In the genomic region with DNA sequence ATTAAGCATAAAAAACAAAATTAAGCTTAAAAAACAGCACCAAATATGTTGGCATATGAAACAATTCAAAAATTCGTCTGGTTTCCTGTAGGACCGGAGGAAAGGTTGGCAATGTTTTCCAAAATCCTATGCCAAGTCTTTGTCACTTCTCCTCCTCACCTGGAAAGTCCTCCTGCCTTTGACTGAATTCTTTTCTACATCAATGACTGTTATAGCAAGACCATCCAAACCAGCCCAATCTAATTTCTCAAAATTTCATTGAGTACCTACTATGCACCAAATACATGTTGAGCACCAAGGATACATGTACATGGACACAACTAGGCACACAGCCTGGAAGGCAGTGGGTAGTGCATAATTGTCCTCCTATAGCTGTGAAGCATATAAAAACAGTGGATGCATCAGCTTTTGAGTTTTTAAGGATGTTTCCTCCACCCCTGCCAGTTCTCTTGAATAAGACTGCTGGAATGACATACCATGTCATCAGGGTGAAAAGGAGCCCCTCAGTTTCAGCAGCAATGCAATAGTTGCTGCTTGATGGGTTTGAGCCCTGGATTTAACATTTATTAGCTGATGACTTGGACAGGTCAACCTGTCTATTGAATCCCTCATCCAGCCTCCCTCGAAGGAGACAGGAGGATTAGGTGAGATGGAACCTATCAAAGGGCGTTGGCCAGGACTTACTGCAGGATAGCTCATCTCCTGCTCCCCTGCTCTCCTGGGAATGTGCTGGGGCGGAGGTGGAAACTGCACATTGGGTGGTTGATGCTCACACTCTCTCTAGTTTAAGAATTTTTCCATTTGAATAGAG, we compare ENCODE assay signal across 1 cellular context.
TF ChIP-seq lines count a peak whose summit lies in the region.

No MANE protein-coding gene starts in this region.

TF ChIP-seq in HepG2, 621 proteins besides CTCF, POLR2A, EP300 and RAD21 (continued from another document):
- TF ChIP-seq SOX6 (IDR thresholded peaks at IDR 0.05), result no peak
- TF ChIP-seq SOX6 (CRISPR knock-in tag; IDR thresholded peaks at IDR 0.05), result no peak
- TF ChIP-seq ZMAT5 (CRISPR knock-in tag; IDR thresholded peaks at IDR 0.05; ENCODE audit: borderline replicate concordance, low read depth), result no peak
- TF ChIP-seq, protein P1, sequence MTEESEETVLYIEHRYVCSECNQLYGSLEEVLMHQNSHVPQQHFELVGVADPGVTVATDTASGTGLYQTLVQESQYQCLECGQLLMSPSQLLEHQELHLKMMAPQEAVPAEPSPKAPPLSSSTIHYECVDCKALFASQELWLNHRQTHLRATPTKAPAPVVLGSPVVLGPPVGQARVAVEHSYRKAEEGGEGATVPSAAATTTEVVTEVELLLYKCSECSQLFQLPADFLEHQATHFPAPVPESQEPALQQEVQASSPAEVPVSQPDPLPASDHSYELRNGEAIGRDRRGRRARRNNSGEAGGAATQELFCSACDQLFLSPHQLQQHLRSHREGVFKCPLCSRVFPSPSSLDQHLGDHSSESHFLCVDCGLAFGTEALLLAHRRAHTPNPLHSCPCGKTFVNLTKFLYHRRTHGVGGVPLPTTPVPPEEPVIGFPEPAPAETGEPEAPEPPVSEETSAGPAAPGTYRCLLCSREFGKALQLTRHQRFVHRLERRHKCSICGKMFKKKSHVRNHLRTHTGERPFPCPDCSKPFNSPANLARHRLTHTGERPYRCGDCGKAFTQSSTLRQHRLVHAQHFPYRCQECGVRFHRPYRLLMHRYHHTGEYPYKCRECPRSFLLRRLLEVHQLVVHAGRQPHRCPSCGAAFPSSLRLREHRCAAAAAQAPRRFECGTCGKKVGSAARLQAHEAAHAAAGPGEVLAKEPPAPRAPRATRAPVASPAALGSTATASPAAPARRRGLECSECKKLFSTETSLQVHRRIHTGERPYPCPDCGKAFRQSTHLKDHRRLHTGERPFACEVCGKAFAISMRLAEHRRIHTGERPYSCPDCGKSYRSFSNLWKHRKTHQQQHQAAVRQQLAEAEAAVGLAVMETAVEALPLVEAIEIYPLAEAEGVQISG (CRISPR knock-in tag; IDR thresholded peaks at IDR 0.05), result 0 out of 2 replicates have a peak, but pooled peaks have one; percentile 10
- no peak for TF ChIP-seq ZFP36 (IDR thresholded peaks at IDR 0.05; ENCODE audit: borderline replicate concordance, low read depth, low read length, partially characterized antibody)
- TF ChIP-seq TCF7L2 (IDR thresholded peaks at IDR 0.05; ENCODE audit: low read depth, low read length), result no peak
- TF ChIP-seq CENPX (CRISPR knock-in tag; IDR thresholded peaks at IDR 0.05), result no peak
- TF ChIP-seq ZBTB21 (CRISPR knock-in tag; IDR thresholded peaks at IDR 0.05), result no peak
- TF ChIP-seq ZSCAN30 (CRISPR knock-in tag; IDR thresholded peaks at IDR 0.05), result no peak
- TF ChIP-seq POLR2AphosphoS5 (IDR thresholded peaks at IDR 0.05; ENCODE audit: low read depth, low read length), result peak; percentile 73
- no peak for TF ChIP-seq ZNF552 (CRISPR knock-in tag; IDR thresholded peaks at IDR 0.05; ENCODE audit: borderline replicate concordance)
- no peak for TF ChIP-seq ZNF362 (CRISPR knock-in tag; IDR thresholded peaks at IDR 0.05; ENCODE audit: borderline replicate concordance)
- TF ChIP-seq IRX3 (CRISPR knock-in tag; IDR thresholded peaks at IDR 0.05; ENCODE audit: borderline replicate concordance, low read depth), result peak; percentile 22; the same call in 1 of the 2 replicates
- no peak for TF ChIP-seq ZBTB14 (CRISPR knock-in tag; IDR thresholded peaks at IDR 0.05)
- peak; percentile 73 for TF ChIP-seq PAF1 (CRISPR knock-in tag; IDR thresholded peaks at IDR 0.05)
- peak; percentile 21; the same call in 1 of the 2 replicates for TF ChIP-seq IRF9 (CRISPR knock-in tag; IDR thresholded peaks at IDR 0.05; ENCODE audit: borderline replicate concordance)
- TF ChIP-seq NR2C2 (CRISPR knock-in tag; IDR thresholded peaks at IDR 0.05; ENCODE audit: borderline replicate concordance), result no peak
- no peak for TF ChIP-seq ZNF572 (CRISPR knock-in tag; IDR thresholded peaks at IDR 0.05)
- 0 out of 2 replicates have a peak, but pooled peaks have one; percentile 53 for TF ChIP-seq ATF7-NPFF (CRISPR knock-in tag; IDR thresholded peaks at IDR 0.05; ENCODE audit: low read depth)
- TF ChIP-seq YEATS2 (CRISPR knock-in tag; IDR thresholded peaks at IDR 0.05; ENCODE audit: borderline replicate concordance), result no peak
- no peak for TF ChIP-seq ZNF781 (CRISPR knock-in tag; IDR thresholded peaks at IDR 0.05; ENCODE audit: borderline replicate concordance, not compliant biosample characterization)
- no peak for TF ChIP-seq ZNF484 (CRISPR knock-in tag; IDR thresholded peaks at IDR 0.05; ENCODE audit: borderline replicate concordance, low read depth)
- no peak for TF ChIP-seq ZNF343 (CRISPR knock-in tag; IDR thresholded peaks at IDR 0.05)
- 0 out of 2 replicates have a peak, but pooled peaks have one; percentile 24 for TF ChIP-seq SRY (CRISPR knock-in tag; IDR thresholded peaks at IDR 0.05)
- TF ChIP-seq, protein P2, sequence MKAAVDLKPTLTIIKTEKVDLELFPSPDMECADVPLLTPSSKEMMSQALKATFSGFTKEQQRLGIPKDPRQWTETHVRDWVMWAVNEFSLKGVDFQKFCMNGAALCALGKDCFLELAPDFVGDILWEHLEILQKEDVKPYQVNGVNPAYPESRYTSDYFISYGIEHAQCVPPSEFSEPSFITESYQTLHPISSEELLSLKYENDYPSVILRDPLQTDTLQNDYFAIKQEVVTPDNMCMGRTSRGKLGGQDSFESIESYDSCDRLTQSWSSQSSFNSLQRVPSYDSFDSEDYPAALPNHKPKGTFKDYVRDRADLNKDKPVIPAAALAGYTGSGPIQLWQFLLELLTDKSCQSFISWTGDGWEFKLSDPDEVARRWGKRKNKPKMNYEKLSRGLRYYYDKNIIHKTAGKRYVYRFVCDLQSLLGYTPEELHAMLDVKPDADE (CRISPR knock-in tag; IDR thresholded peaks at IDR 0.05), result no peak
- TF ChIP-seq MED8 (CRISPR knock-in tag; IDR thresholded peaks at IDR 0.05; ENCODE audit: insufficient replicate concordance), result no peak
- TF ChIP-seq ZNF280B (CRISPR knock-in tag; IDR thresholded peaks at IDR 0.05; ENCODE audit: borderline replicate concordance), result no peak
- TF ChIP-seq TAF15 (IDR thresholded peaks at IDR 0.05; ENCODE audit: low read depth, low read length, poor library complexity, severe bottlenecking), result no peak
- no peak for TF ChIP-seq NONO (IDR thresholded peaks at IDR 0.05)
- TF ChIP-seq NONO (CRISPR knock-in tag; conservative IDR thresholded peaks at IDR 0.05), result peak; percentile 65; the same call in 1 of the 2 replicates
